14 cellular contexts compared by ENCODE assay signal in the genomic region with DNA sequence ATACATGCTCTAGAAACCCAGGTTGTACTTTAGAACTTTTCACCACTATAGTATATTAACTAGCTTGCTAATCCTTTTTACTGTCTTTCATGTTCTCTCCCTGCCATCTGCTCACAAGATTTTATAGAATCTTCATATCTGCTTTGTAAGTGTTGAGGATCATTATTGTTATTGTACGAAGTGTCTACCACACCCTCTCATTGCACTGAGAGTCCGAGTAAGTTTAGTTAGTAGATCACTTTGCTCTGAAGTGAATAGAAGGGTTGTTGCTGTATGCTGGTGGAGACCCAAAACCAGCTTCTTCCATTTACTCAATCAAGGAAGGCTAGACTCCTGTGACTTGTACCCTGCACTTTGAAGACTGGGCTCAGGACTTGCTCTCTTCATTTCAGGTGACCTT. TPM values are rescaled to one million over a fixed set of nuclear protein-coding genes. Genes with fewer than 3 reads are reported as not detected.
DNase-seq lines count a peak whose midpoint lies in the region; ATAC-seq and TF ChIP-seq lines count a peak whose summit lies in the region.
"Had no signal": no experiment of that assay in that cellular context is flagged by ENCODE, and none has a peak within 500 bp of the region (broad histone marks: within the 10 kb centered on the region; RNA-seq: fewer than 3 reads in every experiment).

No MANE protein-coding gene starts in this region.

- H3K4me3 Mint-ChIP-seq in brain (peak overlapping the region in 2 of 5 experiments; percentile 10 to 29), naive B cell (peak overlapping the region in 2 of 8 donors; percentile 19 to 30)
- no peak overlapping the region for H3K4me3 Mint-ChIP-seq in T-helper 2 cell treated with Interferon-gamma antibody and Interleukin-4, amounts not matched to agents 5 μg/mL and 100 μg/mL, for 36 hours
- H3K4me3 Mint-ChIP-seq: activated naive CD4-positive, alpha-beta T cell treated with anti-CD3 and anti-CD28 coated beads, Interleukin-2, amount 50 U/mL, for 24 hours had no signal

- H3K36me3 ChIP-seq in heart left ventricle: no peaks in the 10 kb centered on the region
- no peaks in the 10 kb centered on the region for H3K36me3 ChIP-seq in upper lobe of right lung
- H3K36me3 ChIP-seq: Peyer's patch had no signal

- H3K4me1 Mint-ChIP-seq in brain: peaks cover 68% of the 10 kb centered on the region
- H3K4me1 Mint-ChIP-seq in naive B cell: peaks cover 33 to 65% (median 63%) of the 10 kb centered on the region in 3 donors
- H3K4me1 Mint-ChIP-seq in T-helper 2 cell treated with Interferon-gamma antibody and Interleukin-4, amounts not matched to agents 5 μg/mL and 100 μg/mL, for 36 hours (ENCODE audit: low read depth): peaks cover 4% of the 10 kb centered on the region

- H3K27ac ChIP-seq in heart left ventricle: peak overlapping the region in 9 of 12 donors; percentile 55 to 80 (median 71)
- H3K27ac ChIP-seq in upper lobe of right lung: peak overlapping the region; percentile 40
- H3K27ac ChIP-seq: Peyer's patch had no signal

- H3K27ac Mint-ChIP-seq in brain: peak overlapping the region in 3 of 5 experiments; percentile 34 to 94 (median 76)
- peak overlapping the region in 5 of 6 donors; percentile 27 to 79 (median 69) for H3K27ac Mint-ChIP-seq in naive B cell
- H3K27ac Mint-ChIP-seq in T-helper 2 cell treated with Interferon-gamma antibody and Interleukin-4, amounts not matched to agents 5 μg/mL and 100 μg/mL, for 36 hours: no peak overlapping the region
- H3K27ac Mint-ChIP-seq: activated naive CD4-positive, alpha-beta T cell treated with anti-CD3 and anti-CD28 coated beads, Interleukin-2, amount 50 U/mL, for 24 hours had no signal

- TF ChIP-seq POLR2A in heart left ventricle (IDR thresholded peaks at IDR 0.05): no peak

- H3K36me3 Mint-ChIP-seq in brain (peaks cover 9% of the 10 kb centered on the region), naive B cell (no peaks in the 10 kb centered on the region)
- H3K36me3 Mint-ChIP-seq in T-helper 2 cell treated with Interferon-gamma antibody and Interleukin-4, amounts not matched to agents 5 μg/mL and 100 μg/mL, for 36 hours (ENCODE audit: low read depth): no peaks in the 10 kb centered on the region
- H3K36me3 Mint-ChIP-seq: activated naive CD4-positive, alpha-beta T cell treated with anti-CD3 and anti-CD28 coated beads, Interleukin-2, amount 50 U/mL, for 24 hours had no signal

- intact Hi-C loops in heart left ventricle (cut with DNase I): loop anchor here in 1 of 10 donors (5.0 kb wide), 1 partner anchor 34 kb away; no protein-coding TSS in a partner anchor
- intact Hi-C loops in left ventricle myocardium superior (cut with micrococcal nuclease): no loop called here
- intact Hi-C loops in upper lobe of right lung (cut with DNase I): no loop called here

- H3K4me1 ChIP-seq in heart left ventricle: peaks cover 3 to 83% (median 58%) of the 10 kb centered on the region in 12 donors
- peaks cover 66% of the 10 kb centered on the region for H3K4me1 ChIP-seq in upper lobe of right lung

- H3K4me3 ChIP-seq in heart left ventricle (peak overlapping the region in 3 of 12 donors; percentile 2 to 38 (median 8)), upper lobe of right lung (no peak overlapping the region)
- H3K4me3 ChIP-seq: Peyer's patch had no signal

- H3K9me3 ChIP-seq in heart left ventricle (no peaks in the 10 kb centered on the region), upper lobe of right lung (no peaks in the 10 kb centered on the region)
- H3K9me3 ChIP-seq: Peyer's patch had no signal

- H3K27me3 Mint-ChIP-seq in brain (peaks cover 2% of the 10 kb centered on the region), naive B cell (no peaks in the 10 kb centered on the region)
- H3K27me3 Mint-ChIP-seq in T-helper 2 cell treated with Interferon-gamma antibody and Interleukin-4, amounts not matched to agents 5 μg/mL and 100 μg/mL, for 36 hours (ENCODE audit: low read depth): peaks cover 17% of the 10 kb centered on the region

- WGBS in heart left ventricle, 4 donors: 37 to 49% (median 45%) methylated on average over 2 of the region's 2 CpGs

- no peak for DNase-seq in heart left ventricle
- DNase-seq in left ventricle myocardium superior: no peak
- no peak for DNase-seq in naive B cell
- no peak for DNase-seq in upper lobe of right lung
- no peak for DNase-seq in T-helper 2 cell treated with Interferon-gamma antibody and Interleukin-4, amounts not matched to agents 5 μg/mL and 100 μg/mL, for 36 hours (ENCODE audit: low spot score)
- DNase-seq in NCI-H2196 (lab: John Stamatoyannopoulos, UW; ENCODE audit: unreplicated experiment): no peak
- DNase-seq: 8988T; activated T-cell treated with anti-CD3 and anti-CD28 coated beads, Interleukin-2, amount 50 U/mL, for 48 hours; KG1; NCI-H1417 treated with DMSO at 0.1 percent for 48 hours; Peyer's patch had no signal

- H3K9me3 Mint-ChIP-seq in brain: no peaks in the 10 kb centered on the region
- H3K9me3 Mint-ChIP-seq in naive B cell: no peaks in the 10 kb centered on the region
- no peaks in the 10 kb centered on the region for H3K9me3 Mint-ChIP-seq in T-helper 2 cell treated with Interferon-gamma antibody and Interleukin-4, amounts not matched to agents 5 μg/mL and 100 μg/mL, for 36 hours
- H3K9me3 Mint-ChIP-seq: activated naive CD4-positive, alpha-beta T cell treated with anti-CD3 and anti-CD28 coated beads, Interleukin-2, amount 50 U/mL, for 24 hours had no signal

- ATAC-seq in heart left ventricle: no peak
- ATAC-seq in left ventricle myocardium superior: no peak
- no peak for ATAC-seq in naive B cell (ENCODE audit: low read depth in 2 of 2)
- ATAC-seq in upper lobe of right lung: no peak
- ATAC-seq in GM18870 (IDR thresholded peaks at IDR 0.05; ENCODE audit: unreplicated experiment): no peak

- TF ChIP-seq CTCF in heart left ventricle (IDR thresholded peaks at IDR 0.05) (no peak), brain (conservative IDR thresholded peaks at IDR 0.05) (no peak), upper lobe of right lung (IDR thresholded peaks at IDR 0.05) (no peak)

- H3K27me3 ChIP-seq in heart left ventricle (no peaks in the 10 kb centered on the region), upper lobe of right lung (no peaks in the 10 kb centered on the region)
- H3K27me3 ChIP-seq: Peyer's patch had no signal

RNA-seq across cellular contexts. Expression of a gene that starts 17.1 kb away (rescaled TPM):
- total RNA-seq in heart left ventricle (100 to 1,000 TPM in 3 of 9 donors, 10 to 100 TPM in 6; 49.4 to 130 (median 80.6) TPM), left ventricle myocardium superior (90.7 TPM), upper lobe of right lung (64.8 TPM)
- polyA plus RNA-seq in heart left ventricle (10 to 100 TPM; 15.3 to 25.2 TPM), brain (ENCODE audit: insufficient read depth, low read depth, low replicate concordance) (13.0 TPM), naive B cell (ENCODE audit: low read depth in 6 of 6) (10 to 100 TPM in 2 of 6 donors, 1 to 10 TPM in 4; 4.3 to 14.5 (median 7.5) TPM)
